11 cellular contexts compared by ENCODE assay signal in the genomic region with DNA sequence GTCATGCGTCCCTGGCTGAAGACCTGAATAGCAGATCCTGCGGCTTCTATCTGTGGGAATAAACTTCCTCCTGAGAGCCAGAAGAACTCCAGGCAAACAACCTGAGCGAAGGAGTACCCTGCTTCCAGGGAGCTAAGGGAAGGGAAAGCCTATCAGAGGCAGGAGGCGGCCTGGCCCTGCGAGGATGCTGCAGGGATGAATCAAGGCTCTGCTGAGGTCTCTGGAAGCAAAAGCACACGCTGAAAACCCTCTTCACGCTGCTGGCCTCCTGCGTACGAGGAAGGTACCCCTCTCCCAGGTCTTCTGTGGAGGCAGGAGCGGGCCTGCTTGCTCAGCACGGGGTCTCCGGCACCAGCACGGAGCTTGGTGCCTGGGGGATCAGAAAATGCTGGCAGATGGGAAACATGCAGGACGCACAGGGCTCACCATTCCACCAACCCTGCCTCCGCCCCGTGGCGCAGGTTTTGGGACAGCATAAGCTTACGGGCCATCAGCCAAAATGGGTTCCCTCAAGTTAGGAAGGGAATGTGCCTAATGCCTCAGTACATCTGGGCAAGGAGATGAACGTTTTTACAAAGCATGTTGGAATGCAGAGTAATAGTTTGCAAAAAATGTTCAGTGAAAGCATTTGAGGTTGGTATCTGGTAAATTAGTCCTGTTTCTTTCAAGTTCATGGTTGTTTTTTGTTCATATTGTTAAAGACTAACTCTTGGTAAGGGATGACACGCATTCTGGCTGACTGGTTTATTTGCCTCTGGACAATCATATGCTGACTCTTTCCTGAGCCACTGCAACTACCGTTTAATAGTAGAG.
A peak's percentile ranks its signal among the peaks of the same experiment; 100 is the strongest.
DNase-seq lines count a peak whose midpoint lies in the region; ATAC-seq and TF ChIP-seq lines count a peak whose summit lies in the region.
"Had no signal": no experiment of that assay in that cellular context is flagged by ENCODE, and none has a peak within 500 bp of the region (broad histone marks: within the 10 kb centered on the region; RNA-seq: fewer than 3 reads in every experiment).

No MANE protein-coding gene starts in this region.

- no peak overlapping the region for H3K27ac ChIP-seq in CD8-positive, alpha-beta T cell (ENCODE audit: low read depth, low read length)
- H3K27ac ChIP-seq in SJCRH30 (peak overlapping the region; percentile 25), esophagus squamous epithelium (peak overlapping the region in 3 of 4 donors; percentile 40 to 61 (median 52)), prostate gland (peak overlapping the region; percentile 76 to 77)

- CTCF ChIA-PET in CD8-positive, alpha-beta T cell (lab: Charles Lee): interaction anchor here (0.8 to 1.9 kb wide), 3 partner anchors 11 to 79 kb away, joined by 3 to 5 read pairs (median 3); no protein-coding TSS in a partner anchor

- H3K27me3 Mint-ChIP-seq in CD8-positive, alpha-beta T cell (ENCODE audit: low read depth): no peaks in the 10 kb centered on the region
- no peaks in the 10 kb centered on the region for H3K27me3 Mint-ChIP-seq in stimulated activated memory B cell treated with anti-CD40 and anti-IgM and Interleukin-4, amounts not matched to agents 10 μg/mL and 1 μg/mL and 100 μg/mL, for 72 hours

- H3K36me3 Mint-ChIP-seq in CD8-positive, alpha-beta T cell: peaks cover 36% of the 10 kb centered on the region
- peaks cover 59% of the 10 kb centered on the region for H3K36me3 Mint-ChIP-seq in stimulated activated memory B cell treated with anti-CD40 and anti-IgM and Interleukin-4, amounts not matched to agents 10 μg/mL and 1 μg/mL and 100 μg/mL, for 72 hours

- no peak overlapping the region for H3K4me3 ChIP-seq in CD8-positive, alpha-beta T cell (ENCODE audit: low read depth, low read length)
- no peak overlapping the region for H3K4me3 ChIP-seq in SJCRH30
- no peak overlapping the region for H3K4me3 ChIP-seq in esophagus squamous epithelium
- H3K4me3 ChIP-seq in prostate gland: no peak overlapping the region
- H3K4me3 ChIP-seq: adrenal gland had no signal

- H3K36me3 ChIP-seq in CD8-positive, alpha-beta T cell (ENCODE audit: insufficient read depth, low read length): peaks cover 14% of the 10 kb centered on the region
- peaks cover 59% of the 10 kb centered on the region for H3K36me3 ChIP-seq in SJCRH30
- H3K36me3 ChIP-seq in esophagus squamous epithelium: peaks cover 0 to 17% (median 0%) of the 10 kb centered on the region in 3 donors
- no peaks in the 10 kb centered on the region for H3K36me3 ChIP-seq in prostate gland

- no peak for DNase-seq in CD8-positive, alpha-beta T cell
- DNase-seq in SJCRH30: no peak
- no peak for DNase-seq in esophagus squamous epithelium (lab: John Stamatoyannopoulos, UW)
- peak; percentile 55 for DNase-seq in prostate gland (ENCODE audit: low spot score)
- DNase-seq in stimulated activated CD4-positive, alpha-beta T cell treated with anti-CD3 and anti-CD28 coated beads, Interleukin-2, amount 100 ng/mL, for 48 hours: no peak
- DNase-seq: foreskin melanocyte, GF-D8, NCI-H1436 had no signal

- peak overlapping the region; percentile 87 for H3K27ac Mint-ChIP-seq in CD8-positive, alpha-beta T cell
- H3K27ac Mint-ChIP-seq in stimulated activated memory B cell treated with anti-CD40 and anti-IgM and Interleukin-4, amounts not matched to agents 10 μg/mL and 1 μg/mL and 100 μg/mL, for 72 hours: no peak overlapping the region

- peaks cover 32% of the 10 kb centered on the region for H3K4me1 Mint-ChIP-seq in CD8-positive, alpha-beta T cell (ENCODE audit: low read depth)
- peaks cover 29% of the 10 kb centered on the region for H3K4me1 Mint-ChIP-seq in stimulated activated memory B cell treated with anti-CD40 and anti-IgM and Interleukin-4, amounts not matched to agents 10 μg/mL and 1 μg/mL and 100 μg/mL, for 72 hours

- no peaks in the 10 kb centered on the region for H3K9me3 Mint-ChIP-seq in CD8-positive, alpha-beta T cell
- no peaks in the 10 kb centered on the region for H3K9me3 Mint-ChIP-seq in stimulated activated memory B cell treated with anti-CD40 and anti-IgM and Interleukin-4, amounts not matched to agents 10 μg/mL and 1 μg/mL and 100 μg/mL, for 72 hours

- POLR2A ChIA-PET in CD8-positive, alpha-beta T cell (lab: Charles Lee): no interaction called here

- no peaks in the 10 kb centered on the region for H3K27me3 ChIP-seq in CD8-positive, alpha-beta T cell (ENCODE audit: insufficient read depth, low read length)
- H3K27me3 ChIP-seq in SJCRH30: no peaks in the 10 kb centered on the region
- H3K27me3 ChIP-seq in esophagus squamous epithelium: no peaks in the 10 kb centered on the region
- no peaks in the 10 kb centered on the region for H3K27me3 ChIP-seq in prostate gland (replicated peaks; ENCODE audit: insufficient read depth)
- H3K27me3 ChIP-seq: adrenal gland had no signal

- WGBS in esophagus squamous epithelium, 2 donors: 45 to 78% methylated on average over 12 to 15 of the region's 21 CpGs
- WGBS in prostate gland: 26% methylated on average over 21 of the region's 21 CpGs

- no peak for ATAC-seq in CD8-positive, alpha-beta T cell
- ATAC-seq in HG02798 (IDR thresholded peaks at IDR 0.05; ENCODE audit: poor library complexity, unreplicated experiment): no peak
- ATAC-seq in stimulated activated memory B cell treated with anti-CD40 and anti-IgM and Interleukin-4, amounts not matched to agents 10 μg/mL and 1 μg/mL and 100 μg/mL, for 72 hours: no peak

- H3K9me3 ChIP-seq in CD8-positive, alpha-beta T cell (ENCODE audit: low read length): no peaks in the 10 kb centered on the region
- H3K9me3 ChIP-seq in SJCRH30 (replicated peaks): no peaks in the 10 kb centered on the region
- no peaks in the 10 kb centered on the region for H3K9me3 ChIP-seq in esophagus squamous epithelium
- no peaks in the 10 kb centered on the region for H3K9me3 ChIP-seq in prostate gland
- H3K9me3 ChIP-seq: adrenal gland had no signal

- no peak overlapping the region for H3K4me3 Mint-ChIP-seq in CD8-positive, alpha-beta T cell
- no peak overlapping the region for H3K4me3 Mint-ChIP-seq in stimulated activated memory B cell treated with anti-CD40 and anti-IgM and Interleukin-4, amounts not matched to agents 10 μg/mL and 1 μg/mL and 100 μg/mL, for 72 hours

- no peak for TF ChIP-seq POLR2A in esophagus squamous epithelium (IDR thresholded peaks at IDR 0.05)
- TF ChIP-seq POLR2A in prostate gland (IDR thresholded peaks at IDR 0.05): no peak

- intact Hi-C loops in CD8-positive, alpha-beta T cell (cut with DNase I, micrococcal nuclease): no loop called here
- intact Hi-C loops in esophagus squamous epithelium (cut with DNase I): no loop called here
- intact Hi-C loops in prostate gland (cut with DNase I): loop anchor here (5.0 kb wide), 1 partner anchor 73 kb away; a partner anchor contains a TSS

- no peak for TF ChIP-seq CTCF in CD8-positive, alpha-beta T cell (IDR thresholded peaks at IDR 0.05)
- no peak for TF ChIP-seq CTCF in esophagus squamous epithelium (IDR thresholded peaks at IDR 0.05)
- TF ChIP-seq CTCF in prostate gland (IDR thresholded peaks at IDR 0.05): no peak

- H3K4me1 ChIP-seq in CD8-positive, alpha-beta T cell (ENCODE audit: insufficient read depth, low read length): peaks cover 19% of the 10 kb centered on the region
- H3K4me1 ChIP-seq in SJCRH30 (peaks cover 16% of the 10 kb centered on the region), esophagus squamous epithelium (peaks cover 7 to 86% (median 17%) of the 10 kb centered on the region in 3 donors), prostate gland (replicated peaks) (peaks cover 23% of the 10 kb centered on the region)
